Comparison of ENCODE assay signal across 1 cellular context in genomic region chr20:41064377-41064776, GRCh38.
TF ChIP-seq lines count a peak whose summit lies in the region.

No MANE protein-coding gene starts in this region.

TF ChIP-seq in WTC11, 78 proteins besides CTCF, POLR2A, EP300 and RAD21 (continued from another document):
- no peak for TF ChIP-seq ZNF532 (CRISPR knock-in tag; IDR thresholded peaks at IDR 0.05; ENCODE audit: borderline replicate concordance)
